In genomic region chr2:158560259-158560658, GRCh38 we compare ENCODE assay signal across 29 cellular contexts.
"Had no signal": no experiment of that assay in that cellular context is flagged by ENCODE, and none has a peak within 500 bp of the region (broad histone marks: within the 10 kb centered on the region; RNA-seq: fewer than 3 reads in every experiment).

No MANE protein-coding gene starts in this region.

- H3K4me3 Mint-ChIP-seq: activated CD4-positive, alpha-beta T cell treated with anti-CD3 and anti-CD28 coated beads, Interleukin-2, amount 10 ng/mL, durations not matched to agents 24 days and 14 days; activated CD8-positive, alpha-beta T cell treated with anti-CD3 and anti-CD28 coated beads for 36 hours; activated naive CD8-positive, alpha-beta T cell treated with anti-CD3 and anti-CD28 coated beads for 36 hours; activated T-cell treated with anti-CD3 and anti-CD28 coated beads, Interleukin-2, amount 50 U/mL, for 72 hours; activated T-helper 17 cell treated with anti-CD3 and anti-CD28 coated beads, Interleukin-2, amount 50 U/mL, for 72 hours had no signal

- H3K27me3 ChIP-seq: brain microvascular endothelial cell, MG63, Peyer's patch had no signal

- H3K4me3 ChIP-seq: MG63, Peyer's patch had no signal

- H3K9me3 ChIP-seq: MG63, Peyer's patch had no signal

- DNase-seq: activated CD4-positive, alpha-beta T cell treated with anti-CD3 and anti-CD28 coated beads, Interleukin-2, amount 10 ng/mL, durations not matched to agents 24 days and 14 days; activated CD4-positive, alpha-beta T cell treated with anti-CD3 and anti-CD28 coated beads, Interleukin-2, amount 50 U/mL, for 4 hours; activated CD8-positive, alpha-beta T cell treated with anti-CD3 and anti-CD28 coated beads for 36 hours; activated effector memory CD4-positive, alpha-beta T cell treated with anti-CD3 and anti-CD28 coated beads, Interleukin-2, amount 50 U/mL, for 16 hours; activated naive CD4-positive, alpha-beta T cell; activated naive CD4-positive, alpha-beta T cell treated with anti-CD3 and anti-CD28 coated beads, Interleukin-2, amount 50 U/mL, for 16 hours; activated naive CD8-positive, alpha-beta T cell treated with anti-CD3 and anti-CD28 coated beads for 36 hours; activated T-cell treated with anti-CD3 and anti-CD28 coated beads, Interleukin-2, amount 50 U/mL, for 1 hour; activated T-cell treated with anti-CD3 and anti-CD28 coated beads, Interleukin-2, amount 50 U/mL, for 72 hours; amniotic stem cell; aorta; brain microvascular endothelial cell; central memory CD4-positive, alpha-beta T cell; Karpas-422; MG63; NCI-H1048; NCI-H1105 treated with DMSO at 0.1 percent for 48 hours; NCI-H1436; NCI-H1694; NCI-H1930; NCI-H2081 treated with DMSO at 0.1 percent for 48 hours; NCI-H345; PC-3; Peyer's patch; Right ventricle myocardium superior; SW 1271 had no signal

- H3K9me3 Mint-ChIP-seq: activated CD4-positive, alpha-beta T cell treated with anti-CD3 and anti-CD28 coated beads, Interleukin-2, amount 10 ng/mL, durations not matched to agents 24 days and 14 days; activated CD8-positive, alpha-beta T cell treated with anti-CD3 and anti-CD28 coated beads for 36 hours; activated naive CD8-positive, alpha-beta T cell treated with anti-CD3 and anti-CD28 coated beads for 36 hours; activated T-cell treated with anti-CD3 and anti-CD28 coated beads, Interleukin-2, amount 50 U/mL, for 72 hours; activated T-helper 17 cell treated with anti-CD3 and anti-CD28 coated beads, Interleukin-2, amount 50 U/mL, for 72 hours had no signal

- H3K27ac ChIP-seq: brain microvascular endothelial cell, Peyer's patch, RWPE1 had no signal

- ATAC-seq: activated CD8-positive, alpha-beta T cell treated with anti-CD3 and anti-CD28 coated beads for 36 hours; activated T-cell treated with anti-CD3 and anti-CD28 coated beads, Interleukin-2, amount 50 U/mL, for 72 hours; activated T-helper 17 cell treated with anti-CD3 and anti-CD28 coated beads, Interleukin-2, amount 50 U/mL, for 72 hours; PC-3 had no signal

- FAIRE-seq: TTC549 had no signal

- H3K27ac Mint-ChIP-seq: activated CD4-positive, alpha-beta T cell treated with anti-CD3 and anti-CD28 coated beads, Interleukin-2, amount 10 ng/mL, durations not matched to agents 24 days and 14 days; activated CD8-positive, alpha-beta T cell treated with anti-CD3 and anti-CD28 coated beads for 36 hours; activated naive CD8-positive, alpha-beta T cell treated with anti-CD3 and anti-CD28 coated beads for 36 hours; activated T-cell treated with anti-CD3 and anti-CD28 coated beads, Interleukin-2, amount 50 U/mL, for 72 hours; activated T-helper 17 cell treated with anti-CD3 and anti-CD28 coated beads, Interleukin-2, amount 50 U/mL, for 72 hours had no signal

- H3K4me1 Mint-ChIP-seq: activated CD4-positive, alpha-beta T cell treated with anti-CD3 and anti-CD28 coated beads, Interleukin-2, amount 10 ng/mL, durations not matched to agents 24 days and 14 days; activated naive CD8-positive, alpha-beta T cell treated with anti-CD3 and anti-CD28 coated beads for 36 hours; activated T-helper 17 cell treated with anti-CD3 and anti-CD28 coated beads, Interleukin-2, amount 50 U/mL, for 72 hours had no signal

- H3K27me3 Mint-ChIP-seq: activated CD4-positive, alpha-beta T cell treated with anti-CD3 and anti-CD28 coated beads, Interleukin-2, amount 10 ng/mL, durations not matched to agents 24 days and 14 days; activated CD8-positive, alpha-beta T cell treated with anti-CD3 and anti-CD28 coated beads for 36 hours; activated naive CD8-positive, alpha-beta T cell treated with anti-CD3 and anti-CD28 coated beads for 36 hours; activated T-helper 17 cell treated with anti-CD3 and anti-CD28 coated beads, Interleukin-2, amount 50 U/mL, for 72 hours had no signal

- H3K36me3 ChIP-seq: brain microvascular endothelial cell, MG63, Peyer's patch had no signal
